In genomic region chr4:51942833-51943215, GRCh38 we compare ENCODE assay signal across 15 cellular contexts.
DNase-seq lines count a peak whose midpoint lies in the region; ATAC-seq and TF ChIP-seq lines count a peak whose summit lies in the region.
"Had no signal": no experiment of that assay in that cellular context is flagged by ENCODE, and none has a peak within 500 bp of the region (broad histone marks: within the 10 kb centered on the region; RNA-seq: fewer than 3 reads in every experiment).

No MANE protein-coding gene starts in this region.

- H3K4me3 Mint-ChIP-seq in activated T-cell treated with anti-CD3 and anti-CD28 coated beads, Interleukin-2, amount 50 U/mL, for 24 hours = no peak overlapping the region
- H3K4me3 Mint-ChIP-seq: CD8-positive, alpha-beta memory T cell had no signal

- no peak overlapping the region for H2AK5ac ChIP-seq in IMR-90 (ENCODE audit: low read depth, low read length)

- no peak overlapping the region for H3K4ac ChIP-seq in IMR-90 (ENCODE audit: low read depth, low read length)

- no peak overlapping the region for H4K5ac ChIP-seq in IMR-90 (ENCODE audit: low read depth, low read length)

- in situ Hi-C loops in IMR-90 (cut with MboI; ENCODE audit: low sequenced_read_pairs) = no loop called here

- no TSS peak for BruUV-seq in IMR-90 (replicated peaks; lab: Mats Ljungman, UMichigan)

- CTCF ChIA-PET in IMR-90 (lab: Yijun Ruan, JAX) = no interaction called here

- intact Hi-C loops in IMR-90 (cut with micrococcal nuclease) = no loop called here

- no peak overlapping the region for H3K27ac Mint-ChIP-seq in activated T-cell treated with anti-CD3 and anti-CD28 coated beads, Interleukin-2, amount 50 U/mL, for 24 hours
- H3K27ac Mint-ChIP-seq: CD8-positive, alpha-beta memory T cell had no signal

- H2AK9ac ChIP-seq in IMR-90 (replicated peaks; ENCODE audit: low read depth, low read length, poor library complexity) = no peak overlapping the region

- no peak for TF ChIP-seq RAD21 in IMR-90 (IDR thresholded peaks at IDR 0.05; ENCODE audit: low read length)

- H2BK20ac ChIP-seq in IMR-90 (ENCODE audit: low read depth, low read length) = no peak overlapping the region

- no peak overlapping the region for H2BK5ac ChIP-seq in IMR-90 (ENCODE audit: low read depth, low read length, poor library complexity, severe bottlenecking)

- no peak overlapping the region; the same call in 1 of the 2 replicates for H3K4me2 ChIP-seq in IMR-90 (ENCODE audit: low read depth, low read length)
- peak overlapping the region; percentile 66 for H3K4me2 ChIP-seq in osteoblast (ENCODE audit: insufficient read depth, low read length)
- H3K4me2 ChIP-seq: BLaER1 had no signal

- TF ChIP-seq CTCF in IMR-90 (conservative IDR thresholded peaks at IDR 0.05; ENCODE audit: low read depth, low read length) (no peak), osteoblast (IDR thresholded peaks at IDR 0.05; ENCODE audit: extremely low read depth, low read depth, low read length) (no peak)

- POLR2A ChIA-PET in IMR-90 (lab: Charles Lee; ENCODE audit: unreplicated experiment) = no interaction called here

- H3K27ac ChIP-seq in ACC112 (ENCODE audit: low read depth, low read length) = no peak overlapping the region
- H3K27ac ChIP-seq in IMR-90 (ENCODE audit: insufficient read depth, low read length) = no peak overlapping the region
- H3K27ac ChIP-seq in osteoblast (ENCODE audit: low read depth, low read length) = no peak overlapping the region
- H3K27ac ChIP-seq: BLaER1, GM23248 had no signal

- H3K9me3 Mint-ChIP-seq in activated T-cell treated with anti-CD3 and anti-CD28 coated beads, Interleukin-2, amount 50 U/mL, for 24 hours = peaks cover 3% of the 10 kb centered on the region

- no peak for DNase-seq in IMR-90
- DNase-seq in osteoblast (ENCODE audit: insufficient read length, low spot score, missing footprints) = peak; percentile 39
- DNase-seq in NCI-H2196 treated with DMSO at 0.1 percent for 48 hours (lab: John Stamatoyannopoulos, UW; ENCODE audit: unreplicated experiment) = no peak
- no peak for DNase-seq in activated T-cell treated with anti-CD3 and anti-CD28 coated beads, Interleukin-2, amount 50 U/mL, for 24 hours
- DNase-seq: Caco-2; CD8-positive, alpha-beta memory T cell; DMS53; GF-D8 had no signal

- TF ChIP-seq POLR2A in IMR-90 (IDR thresholded peaks at IDR 0.05; ENCODE audit: low read depth, low read length) = no peak

- H2AFZ ChIP-seq in ACC112 (ENCODE audit: low read length, unreplicated experiment) (peak overlapping the region; percentile 39), IMR-90 (replicated peaks; ENCODE audit: low read length, poor library complexity) (no peak overlapping the region), osteoblast (ENCODE audit: low read length) (no peak overlapping the region)
- H2AFZ ChIP-seq: GM23248 had no signal

- no peak overlapping the region for H3K56ac ChIP-seq in IMR-90 (ENCODE audit: extremely low read depth, insufficient read depth, low read length)

- H3K27me3 ChIP-seq in ACC112 (ENCODE audit: insufficient read depth, low read length) (no peaks in the 10 kb centered on the region), IMR-90 (ENCODE audit: control insufficient read depth, insufficient read depth, low read length) (no peaks in the 10 kb centered on the region), osteoblast (ENCODE audit: insufficient read depth, low read length) (no peaks in the 10 kb centered on the region)
- H3K27me3 ChIP-seq: BLaER1 had no signal

- no peak overlapping the region for H3K18ac ChIP-seq in IMR-90 (ENCODE audit: low read depth, low read length)

- H3K36me3 Mint-ChIP-seq in activated T-cell treated with anti-CD3 and anti-CD28 coated beads, Interleukin-2, amount 50 U/mL, for 24 hours (ENCODE audit: low read depth) = no peaks in the 10 kb centered on the region

- peak; percentile 50 for ATAC-seq in IMR-90 (ENCODE audit: low read depth)
- ATAC-seq in SK-N-SH treated with all-trans-retinoic acid at 6 μM for 48 hours = peak; percentile 53
- ATAC-seq in HG03196 (IDR thresholded peaks at IDR 0.05; ENCODE audit: unreplicated experiment) = no peak
- ATAC-seq: HCT116, K562 had no signal

- H3K9me1 ChIP-seq in IMR-90 (ENCODE audit: insufficient read depth, low read length) = no peaks in the 10 kb centered on the region

- no CpG with 5 or more reads among the region's 2 CpGs for WGBS in IMR-90 (ENCODE audit: extremely low coverage in 2 of 2, insufficient read length in 1 of 2), 2 experiments

- H3K14ac ChIP-seq in IMR-90 (replicated peaks; ENCODE audit: low read depth, low read length) = no peak overlapping the region

- H3K79me1 ChIP-seq in IMR-90 (ENCODE audit: low read depth in 1 of 2, low read length in 2 of 2) = no peaks in the 10 kb centered on the region

- H3K9me3 ChIP-seq in IMR-90 (ENCODE audit: control insufficient read depth, insufficient read depth, low read length) (no peaks in the 10 kb centered on the region), osteoblast (ENCODE audit: low read depth, low read length) (no peaks in the 10 kb centered on the region)
- H3K9me3 ChIP-seq: BLaER1, Caco-2 had no signal

- no peak overlapping the region for H2BK15ac ChIP-seq in IMR-90 (ENCODE audit: low read depth, low read length)

- H3K79me2 ChIP-seq in ACC112 (ENCODE audit: control insufficient read depth, insufficient read depth, low read length, unreplicated experiment) (no peaks in the 10 kb centered on the region), osteoblast (ENCODE audit: insufficient read depth, low read length) (no peaks in the 10 kb centered on the region)

- H3K27me3 Mint-ChIP-seq in activated T-cell treated with anti-CD3 and anti-CD28 coated beads, Interleukin-2, amount 50 U/mL, for 24 hours = peaks cover 5% of the 10 kb centered on the region

- H4K91ac ChIP-seq in IMR-90 (ENCODE audit: insufficient read depth, low read depth, low read length) = no peak overlapping the region

- H4K20me1 ChIP-seq in IMR-90 (ENCODE audit: insufficient read depth, low read length) (no peaks in the 10 kb centered on the region), osteoblast (ENCODE audit: insufficient read depth, low read length) (no peaks in the 10 kb centered on the region)
- H4K20me1 ChIP-seq: BLaER1 had no signal

- dilution Hi-C loops in IMR-90 (cut with HindIII; ENCODE audit: low sequenced_read_pairs, unreplicated experiment) = no loop called here

- H3K36me3 ChIP-seq in ACC112 (ENCODE audit: insufficient read depth, low read length) (no peaks in the 10 kb centered on the region), IMR-90 (ENCODE audit: control insufficient read depth, insufficient read depth, low read length) (no peaks in the 10 kb centered on the region), osteoblast (ENCODE audit: insufficient read depth, low read length) (no peaks in the 10 kb centered on the region)
- H3K36me3 ChIP-seq: BLaER1 had no signal

- H3K9ac ChIP-seq in IMR-90 (ENCODE audit: low read depth, low read length) = no peak overlapping the region
- H3K9ac ChIP-seq: BLaER1, GM23248 had no signal

- H3K23ac ChIP-seq in IMR-90 (ENCODE audit: low read depth, low read length) = no peak overlapping the region

- H2BK120ac ChIP-seq in IMR-90 (ENCODE audit: low read depth, low read length) = no peak overlapping the region

- H3K4me1 ChIP-seq in ACC112 (ENCODE audit: control insufficient read depth, insufficient read depth, low read length, unreplicated experiment) (peaks cover 21% of the 10 kb centered on the region), IMR-90 (ENCODE audit: control insufficient read depth, insufficient read depth, low read length) (peaks cover 2% of the 10 kb centered on the region; the same call in 1 of the 2 replicates), osteoblast (ENCODE audit: insufficient read depth, low read length) (peaks cover 21% of the 10 kb centered on the region)
- H3K4me1 ChIP-seq: BLaER1 had no signal

- H4K8ac ChIP-seq in IMR-90 (ENCODE audit: low read depth in 2 of 2, low read length in 2 of 2) = no peak overlapping the region

- H3K4me3 ChIP-seq in ACC112 (ENCODE audit: low read depth, low read length) (peak overlapping the region; percentile 29), IMR-90 (ENCODE audit: insufficient read depth, low read depth, low read length) (no peak overlapping the region), osteoblast (ENCODE audit: insufficient read depth, low read length) (peak overlapping the region; percentile 2)
- H3K4me3 ChIP-seq: BLaER1, GM23248, K562 had no signal

- no peaks in the 10 kb centered on the region for H3K4me1 Mint-ChIP-seq in activated T-cell treated with anti-CD3 and anti-CD28 coated beads, Interleukin-2, amount 50 U/mL, for 24 hours (ENCODE audit: low read depth)
- H3K4me1 Mint-ChIP-seq: CD8-positive, alpha-beta memory T cell had no signal

TF ChIP-seq in IMR-90, 13 proteins besides CTCF, POLR2A, EP300 and RAD21 (continues in another document):
- no peak for TF ChIP-seq MAZ (IDR thresholded peaks at IDR 0.05; ENCODE audit: borderline replicate concordance, low read depth, low read length)
- no peak for TF ChIP-seq CHD1 (IDR thresholded peaks at IDR 0.05; ENCODE audit: low read depth, low read length)
- no peak for TF ChIP-seq CEBPB (IDR thresholded peaks at IDR 0.05; ENCODE audit: low read depth, low read length)
- TF ChIP-seq, protein P1, sequence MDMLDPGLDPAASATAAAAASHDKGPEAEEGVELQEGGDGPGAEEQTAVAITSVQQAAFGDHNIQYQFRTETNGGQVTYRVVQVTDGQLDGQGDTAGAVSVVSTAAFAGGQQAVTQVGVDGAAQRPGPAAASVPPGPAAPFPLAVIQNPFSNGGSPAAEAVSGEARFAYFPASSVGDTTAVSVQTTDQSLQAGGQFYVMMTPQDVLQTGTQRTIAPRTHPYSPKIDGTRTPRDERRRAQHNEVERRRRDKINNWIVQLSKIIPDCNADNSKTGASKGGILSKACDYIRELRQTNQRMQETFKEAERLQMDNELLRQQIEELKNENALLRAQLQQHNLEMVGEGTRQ (IDR thresholded peaks at IDR 0.05; ENCODE audit: low read depth, low read length) = no peak

TF ChIP-seq in SK-N-SH treated with all-trans-retinoic acid at 6 μM for 48 hours, 23 proteins besides CTCF, POLR2A, EP300 and RAD21:
- TF ChIP-seq BACH2 (CRISPR knock-in tag; IDR thresholded peaks at IDR 0.05; ENCODE audit: borderline replicate concordance) = no peak
